ENCODE assay signal across 1 cellular context in genomic region chr2:234708717-234709116, GRCh38.
TF ChIP-seq lines count a peak whose summit lies in the region.

No MANE protein-coding gene starts in this region.

TF ChIP-seq in WTC11, 78 proteins besides CTCF, POLR2A, EP300 and RAD21 (continued from another document):
- TF ChIP-seq ARID4B (CRISPR knock-in tag; IDR thresholded peaks at IDR 0.05; ENCODE audit: borderline replicate concordance) (no peak), MYBL2 (CRISPR knock-in tag; IDR thresholded peaks at IDR 0.05) (no peak), EMX1 (CRISPR knock-in tag; IDR thresholded peaks at IDR 0.05) (no peak), TEAD1 (CRISPR knock-in tag; IDR thresholded peaks at IDR 0.05) (no peak), TCF7 (CRISPR knock-in tag; IDR thresholded peaks at IDR 0.05; ENCODE audit: low read depth) (no peak), SP1 (CRISPR knock-in tag; conservative IDR thresholded peaks at IDR 0.05) (no peak), NFE2L1 (CRISPR knock-in tag; IDR thresholded peaks at IDR 0.05) (no peak)
